ENCODE assay signal across 11 cellular contexts in the genomic region with DNA sequence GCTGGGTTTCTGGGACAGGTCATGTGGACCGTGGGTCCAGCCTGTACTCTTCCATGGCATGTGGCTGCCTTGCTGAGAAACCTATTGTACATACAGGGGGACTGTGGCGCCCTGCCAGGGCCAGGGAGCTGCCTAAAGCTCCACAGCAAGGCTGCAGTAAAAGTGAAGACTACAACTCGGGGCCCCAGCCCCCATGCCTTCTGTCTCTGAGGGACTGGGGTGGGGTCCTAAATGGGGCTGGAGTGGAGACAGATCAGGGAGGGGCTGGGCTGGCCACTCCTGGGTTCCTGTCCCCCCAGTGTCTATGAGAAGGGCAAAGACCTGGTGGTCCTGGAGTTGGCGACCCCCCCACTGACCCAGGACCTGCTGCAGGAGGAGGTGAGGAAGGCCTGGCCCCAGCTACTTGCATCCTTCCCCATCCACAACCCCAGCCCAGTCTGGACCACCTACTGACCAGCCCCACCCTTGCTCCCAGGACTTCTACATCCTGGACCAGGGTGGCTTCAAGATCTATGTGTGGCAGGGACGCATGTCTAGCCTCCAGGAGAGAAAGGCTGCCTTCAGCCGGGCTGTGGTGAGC. TPM values are rescaled to one million over a fixed set of nuclear protein-coding genes. Genes with fewer than 3 reads are reported as not detected.
A peak's percentile ranks its signal among the peaks of the same experiment; 100 is the strongest.
DNase-seq lines count a peak whose midpoint lies in the region; ATAC-seq, FAIRE-seq and TF ChIP-seq lines count a peak whose summit lies in the region.
"Had no signal": no experiment of that assay in that cellular context is flagged by ENCODE, and none has a peak within 500 bp of the region (broad histone marks: within the 10 kb centered on the region; RNA-seq: fewer than 3 reads in every experiment).

No MANE protein-coding gene starts in this region.

- H3K9me2 ChIP-seq in OCI-LY1 (ENCODE audit: low read depth, low read length): no peaks in the 10 kb centered on the region

- H3K4me1 ChIP-seq in OCI-LY1 (ENCODE audit: insufficient read depth, low read length, severe bottlenecking) (peaks cover 41% of the 10 kb centered on the region), astrocyte (ENCODE audit: insufficient read depth, low read length) (peaks cover 12% of the 10 kb centered on the region), subcutaneous abdominal adipose tissue (ENCODE audit: control insufficient read depth in 5 of 5, insufficient read depth in 5 of 5, low read length in 5 of 5) (peaks cover 0 to 45% (median 31%) of the 10 kb centered on the region in 5 donors)

- peak overlapping the region; percentile 86 for H3K9ac ChIP-seq in OCI-LY1 (ENCODE audit: low read length)
- H3K9ac ChIP-seq in astrocyte (ENCODE audit: low read length): no peak overlapping the region
- peak overlapping the region in 4 of 5 donors; percentile 69 to 87 (median 80) for H3K9ac ChIP-seq in subcutaneous abdominal adipose tissue (ENCODE audit: low read length in 5 of 5)

- H3F3A ChIP-seq in OCI-LY1 (ENCODE audit: insufficient read depth, low read length): no peaks in the 10 kb centered on the region

- H3K79me2 ChIP-seq in OCI-LY1 (ENCODE audit: insufficient read depth, low read length) (no peaks in the 10 kb centered on the region), astrocyte (ENCODE audit: insufficient read depth, low read length) (no peaks in the 10 kb centered on the region)

- DNase-seq in astrocyte (ENCODE audit: low read depth): no peak
- no peak for DNase-seq in memory B cell (ENCODE audit: low spot score in 2 of 2)
- no peak for DNase-seq in activated CD4-positive, CD25-positive, alpha-beta regulatory T cell (lab: John Stamatoyannopoulos, UW)
- DNase-seq in NCI-H2227 treated with DMSO at 0.1 percent for 48 hours (lab: John Stamatoyannopoulos, UW): no peak
- no peak for DNase-seq in DMS79 treated with DMSO at 0.1 percent for 48 hours (lab: John Stamatoyannopoulos, UW)
- DNase-seq: PC-9; stimulated activated naive CD4-positive, alpha-beta T cell treated with Interleukin-2 at 50 U/mL for 16 hours had no signal

- peak overlapping the region; percentile 34 for H3K27ac Mint-ChIP-seq in astrocyte (ENCODE audit: unreplicated experiment)
- peak overlapping the region; percentile 95 for H3K27ac Mint-ChIP-seq in memory B cell

- H3K27me3 Mint-ChIP-seq in astrocyte (ENCODE audit: low read depth, unreplicated experiment): peaks cover 19% of the 10 kb centered on the region
- no peaks in the 10 kb centered on the region for H3K27me3 Mint-ChIP-seq in memory B cell

- FAIRE-seq in astrocyte (lab: Jason Lieb, UNC): no peak
- FAIRE-seq: GM12891 had no signal

- H3K27ac ChIP-seq in OCI-LY1 (ENCODE audit: low read depth, low read length, poor library complexity, severe bottlenecking) (peak overlapping the region; percentile 87), astrocyte (ENCODE audit: low read depth, low read length) (no peak overlapping the region), subcutaneous abdominal adipose tissue (ENCODE audit: low read depth, low read length) (peak overlapping the region; percentile 79)
- H3K27ac ChIP-seq: PC-9 had no signal

- H2AFZ ChIP-seq in OCI-LY1 (ENCODE audit: low read length) (no peak overlapping the region), astrocyte (ENCODE audit: low read depth, low read length) (no peak overlapping the region)
- H2AFZ ChIP-seq: PC-9 had no signal

- H3K4me3 ChIP-seq in OCI-LY1 (ENCODE audit: low read depth, low read length, poor library complexity, severe bottlenecking): peak overlapping the region; percentile 57
- H3K4me3 ChIP-seq in astrocyte (ENCODE audit: insufficient read depth, low read depth, low read length): no peak overlapping the region
- peak overlapping the region in 3 of 5 donors; percentile 69 to 77 (median 71) for H3K4me3 ChIP-seq in subcutaneous abdominal adipose tissue (ENCODE audit: low read depth in 1 of 5, low read length in 5 of 5)
- H3K4me3 ChIP-seq: PC-9 had no signal

- H3K9me3 ChIP-seq in OCI-LY1 (ENCODE audit: low read length) (no peaks in the 10 kb centered on the region), astrocyte (ENCODE audit: insufficient read depth, low read depth, low read length) (no peaks in the 10 kb centered on the region), subcutaneous abdominal adipose tissue (ENCODE audit: control insufficient read depth in 5 of 5, low read length in 5 of 5) (no peaks in the 10 kb centered on the region)

- peak overlapping the region; percentile 85 for H3K4me2 ChIP-seq in OCI-LY1 (ENCODE audit: low read length)
- no peak overlapping the region for H3K4me2 ChIP-seq in astrocyte (ENCODE audit: low read length)

- H4K20me1 ChIP-seq in OCI-LY1 (ENCODE audit: insufficient read depth, low read length) (no peaks in the 10 kb centered on the region), astrocyte (ENCODE audit: insufficient read depth, low read length) (no peaks in the 10 kb centered on the region)

- ATAC-seq in memory B cell (ENCODE audit: low read depth) (no peak), GM18868 (IDR thresholded peaks at IDR 0.05; ENCODE audit: unreplicated experiment) (no peak)

- H3K4me3 Mint-ChIP-seq in astrocyte (ENCODE audit: unreplicated experiment): peak overlapping the region; percentile 67
- H3K4me3 Mint-ChIP-seq in memory B cell: peak overlapping the region; percentile 81

- H3K36me3 Mint-ChIP-seq in astrocyte (ENCODE audit: low read depth, unreplicated experiment): no peaks in the 10 kb centered on the region
- peaks cover 23% of the 10 kb centered on the region for H3K36me3 Mint-ChIP-seq in memory B cell

- H3K36me3 ChIP-seq in OCI-LY1 (ENCODE audit: insufficient read depth, low read length) (peaks cover 22% of the 10 kb centered on the region; the same call in 1 of the 2 replicates), astrocyte (ENCODE audit: insufficient read depth, low read length) (no peaks in the 10 kb centered on the region), subcutaneous abdominal adipose tissue (ENCODE audit: control insufficient read depth in 5 of 5, insufficient read depth in 5 of 5, low read length in 5 of 5) (peaks cover 0 to 35% (median 18%) of the 10 kb centered on the region in 5 donors)

- TF ChIP-seq CTCF in OCI-LY1 (IDR thresholded peaks at IDR 0.05; ENCODE audit: low read length): no peak
- TF ChIP-seq CTCF in astrocyte (IDR thresholded peaks at IDR 0.05; ENCODE audit: insufficient read depth, low read depth, low read length): no peak

- H3K4me1 Mint-ChIP-seq in astrocyte (ENCODE audit: low read depth, unreplicated experiment) (peaks cover 1% of the 10 kb centered on the region), memory B cell (peaks cover 38% of the 10 kb centered on the region)

- H3K27me3 ChIP-seq in OCI-LY1 (ENCODE audit: insufficient read depth, low read length): no peaks in the 10 kb centered on the region
- H3K27me3 ChIP-seq in astrocyte (ENCODE audit: insufficient read depth, low read length): no peaks in the 10 kb centered on the region
- no peaks in the 10 kb centered on the region for H3K27me3 ChIP-seq in subcutaneous abdominal adipose tissue (ENCODE audit: control insufficient read depth in 5 of 5, insufficient read depth in 4 of 5, low read length in 5 of 5)

- H3K9me3 Mint-ChIP-seq in astrocyte (ENCODE audit: unreplicated experiment) (peaks cover 2% of the 10 kb centered on the region), memory B cell (no peaks in the 10 kb centered on the region)

RNA-seq across cellular contexts. Expression of a gene that starts 7.3 kb away (rescaled TPM):
- total RNA-seq in astrocyte: 1.0 and 1.5 TPM in 2 replicates

RNA-seq across cellular contexts. Expression of a gene that starts 31.6 kb away (rescaled TPM):
- 15.8 and 16.7 TPM in 2 replicates for total RNA-seq in astrocyte

RNA-seq across cellular contexts. Expression of a gene that starts 41.1 kb away (rescaled TPM):
- 0.19 and 0.54 TPM in 2 replicates for total RNA-seq in astrocyte
